Comparison of ENCODE assay signal across 10 cellular contexts in genomic region chrX:9279271-9279596, GRCh38.
DNase-seq lines count a peak whose midpoint lies in the region; ATAC-seq lines count a peak whose summit lies in the region.
"Had no signal": no experiment of that assay in that cellular context is flagged by ENCODE, and none has a peak within 500 bp of the region (broad histone marks: within the 10 kb centered on the region; RNA-seq: fewer than 3 reads in every experiment).

No MANE protein-coding gene starts in this region.

- peak; percentile 14 for DNase-seq in AG20443 (ENCODE audit: low spot score)
- DNase-seq in RPMI8226: peak; percentile 61
- DNase-seq in iris pigment epithelial cell (ENCODE audit: low read depth): peak; percentile 51
- DNase-seq in NCI-H1694 treated with DMSO at 0.1 percent for 48 hours (lab: John Stamatoyannopoulos, UW): no peak
- no peak for DNase-seq in DMS153 treated with DMSO at 0.1 percent for 48 hours (lab: John Stamatoyannopoulos, UW; ENCODE audit: unreplicated experiment)
- DNase-seq in NCI-H1436 treated with DMSO at 0.1 percent for 48 hours (lab: John Stamatoyannopoulos, UW): no peak
- no peak for DNase-seq in NCI-H446 (lab: John Stamatoyannopoulos, UW)
- DNase-seq: mesendoderm, NCI-H1092 had no signal

- peak; percentile 93 for ATAC-seq in GM18867 (IDR thresholded peaks at IDR 0.05; ENCODE audit: unreplicated experiment)

Comparison
In these comparisons a context has a peak if more than half of its experiments do, and no peak if none do; other contexts are left out.
1. DNase-seq: peak in AG20443 (single experiment), RPMI8226 (single experiment) and iris pigment epithelial cell (single experiment); none in NCI-H1694 treated with DMSO at 0.1 percent for 48 hours (single experiment), DMS153 treated with DMSO at 0.1 percent for 48 hours (single experiment), NCI-H1436 treated with DMSO at 0.1 percent for 48 hours (single experiment) and NCI-H446 (0 of 2).